14 cellular contexts compared by ENCODE assay signal in genomic region chr13:106382569-106382968, GRCh38.
"Had no signal": no experiment of that assay in that cellular context is flagged by ENCODE, and none has a peak within 500 bp of the region (broad histone marks: within the 10 kb centered on the region; RNA-seq: fewer than 3 reads in every experiment).

No MANE protein-coding gene starts in this region.

- ATAC-seq: pancreas had no signal

- DNase-seq: activated CD4-positive, alpha-beta T cell treated with anti-CD3 and anti-CD28 coated beads, Interleukin-2, amount 50 U/mL, for 4 hours; activated CD4-positive, CD25-positive, alpha-beta regulatory T cell treated with anti-CD3 and anti-CD28 coated beads, Interleukin-2, amount 50 U/mL, for 72 hours; activated naive CD4-positive, alpha-beta T cell treated with Interleukin-2 at 50 U/mL for 16 hours; activated T-cell treated with anti-CD3 and anti-CD28 coated beads for 4 hours; anterior cingulate cortex; naive B cell; pancreas; stimulated activated CD4-positive, alpha-beta T cell treated with anti-CD3 and anti-CD28 coated beads, Interleukin-12 subunit alpha, Interleukin-12 subunit beta, amount 100 ng/mL, for 4 hours; stimulated activated CD4-positive, alpha-beta T cell treated with anti-CD3 and anti-CD28 coated beads, Interleukin-2, amount 100 ng/mL, for 24 hours; stomach; testis had no signal

- FAIRE-seq: bronchial epithelial cell, islet of Langerhans, pancreas, urothelium cell line had no signal
